1 cellular context compared by ENCODE assay signal in genomic region chr12:65123435-65124063, GRCh38.
A peak's percentile ranks its signal among the peaks of the same experiment; 100 is the strongest.
TF ChIP-seq lines count a peak whose summit lies in the region.

No MANE protein-coding gene starts in this region.

TF ChIP-seq in K562, 482 proteins besides CTCF, POLR2A, EP300 and RAD21 (continued from another document):
- no peak for TF ChIP-seq SMAD4 (CRISPR knock-in tag; conservative IDR thresholded peaks at IDR 0.05)
- no peak for TF ChIP-seq SMARCB1 (IDR thresholded peaks at IDR 0.05; ENCODE audit: insufficient read length, low read depth)
- TF ChIP-seq ZNF384 (IDR thresholded peaks at IDR 0.05; ENCODE audit: low read depth, low read length) = peak; percentile 76
- TF ChIP-seq TRIM28 (IDR thresholded peaks at IDR 0.05) = no peak
- no peak for TF ChIP-seq ZBTB49 (CRISPR knock-in tag; IDR thresholded peaks at IDR 0.05; ENCODE audit: borderline replicate concordance)
- no peak for TF ChIP-seq U2AF2 (optimal IDR thresholded peaks at IDR 0.05; ENCODE audit: low read depth, low read length)
- TF ChIP-seq SIN3B (IDR thresholded peaks at IDR 0.05; ENCODE audit: low read depth) = no peak
- TF ChIP-seq FOXA3 (CRISPR knock-in tag; conservative IDR thresholded peaks at IDR 0.05 in 1 of 2, IDR thresholded peaks at IDR 0.05 in 1 of 2) = no peak
- 0 out of 2 replicates have a peak, but pooled peaks have one; percentile 10 for TF ChIP-seq SMC3 (conservative IDR thresholded peaks at IDR 0.05; ENCODE audit: insufficient read depth, low read depth, low read length)
- no peak for TF ChIP-seq GTF2F1 (IDR thresholded peaks at IDR 0.05; ENCODE audit: low read depth, low read length)
- peak; percentile 65; the same call in 1 of the 2 replicates for TF ChIP-seq ARID3A (IDR thresholded peaks at IDR 0.05; ENCODE audit: borderline replicate concordance, low read depth, low read length)
- TF ChIP-seq SP2 (IDR thresholded peaks at IDR 0.05; ENCODE audit: extremely low read depth, low read depth, low read length, poor library complexity, severe bottlenecking) = no peak
- TF ChIP-seq PHF8 (IDR thresholded peaks at IDR 0.05; ENCODE audit: borderline replicate concordance, low read length) = no peak
- TF ChIP-seq HMG20A (CRISPR knock-in tag; conservative IDR thresholded peaks at IDR 0.05) = no peak
- no peak for TF ChIP-seq RUNX1 (IDR thresholded peaks at IDR 0.05; ENCODE audit: low read depth)
